In the genomic region with DNA sequence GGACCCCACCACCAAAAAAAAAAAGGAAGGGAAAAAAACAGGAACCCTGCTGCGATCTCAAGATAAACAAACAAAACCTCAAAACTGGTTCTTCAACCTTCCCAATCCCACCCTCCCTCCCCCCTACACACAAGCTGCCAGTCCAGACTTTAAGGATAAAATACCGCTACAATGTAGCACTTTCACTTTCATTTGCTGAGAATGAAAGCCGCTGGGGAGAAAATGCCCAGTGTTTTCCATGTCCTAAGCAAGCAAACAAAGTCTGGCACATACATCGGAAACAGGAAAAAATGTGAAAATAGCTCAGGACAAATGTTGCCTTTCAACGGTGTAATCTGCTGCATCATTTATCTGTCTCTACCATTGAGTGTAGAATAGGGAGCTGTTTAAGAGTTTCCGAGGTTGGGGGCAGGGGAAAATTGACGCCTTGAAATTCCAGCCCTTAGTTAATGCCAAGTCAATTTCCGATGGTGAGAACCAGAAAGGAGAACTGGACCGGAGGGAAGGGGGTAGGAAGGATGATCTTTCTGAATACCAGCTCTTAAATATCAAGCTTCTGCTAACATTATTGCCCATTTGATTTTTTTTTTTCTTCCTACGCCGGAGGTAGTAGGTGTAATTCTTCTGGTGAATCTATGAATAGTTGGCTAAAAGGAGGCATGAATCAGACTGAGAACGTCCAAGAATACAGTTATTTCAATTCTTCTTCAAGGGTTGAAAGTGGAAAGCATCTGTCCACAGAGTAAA, we compare ENCODE assay signal across 8 cellular contexts. TPM values are rescaled to one million over a fixed set of nuclear protein-coding genes. Genes with fewer than 3 reads are reported as not detected.
A peak's percentile ranks its signal among the peaks of the same experiment; 100 is the strongest.
DNase-seq lines count a peak whose midpoint lies in the region; ATAC-seq and TF ChIP-seq lines count a peak whose summit lies in the region.

No MANE protein-coding gene starts in this region.

- no peaks in the 10 kb centered on the region for H3K36me3 ChIP-seq in mucosa of descending colon (ENCODE audit: low read depth)
- no peaks in the 10 kb centered on the region for H3K36me3 ChIP-seq in vagina

- no peaks in the 10 kb centered on the region for H3K27me3 Mint-ChIP-seq in T-helper 17 cell

- intact Hi-C loops in mucosa of descending colon (cut with DNase I, micrococcal nuclease) (loop anchor here (2.0 to 10.0 kb wide), 5 partner anchors 380 to 848 kb away; no protein-coding TSS in a partner anchor), vagina (cut with DNase I) (loop anchor here (10.0 kb wide), 1 partner anchor 668 kb away; no protein-coding TSS in a partner anchor)

- H3K9me3 ChIP-seq in T-helper 17 cell (ENCODE audit: control insufficient read depth, low read length, poor library complexity, severe bottlenecking) (no peaks in the 10 kb centered on the region), mucosa of descending colon (no peaks in the 10 kb centered on the region), vagina (no peaks in the 10 kb centered on the region)

- ATAC-seq in T-helper 17 cell, result no peak
- peak; percentile 67 for ATAC-seq in mucosa of descending colon

- H3K27me3 ChIP-seq in vagina, result no peaks in the 10 kb centered on the region

- peak; percentile 82 for DNase-seq in DMS53 (lab: John Stamatoyannopoulos, UW)
- peak; percentile 73 for DNase-seq in HT-29 (ENCODE audit: low spot score)
- DNase-seq in T-helper 17 cell, result no peak
- peak; percentile 59 to 67 for DNase-seq in erythroblast (lab: John Stamatoyannopoulos, UW)
- DNase-seq in mucosa of descending colon, result peak in 1 of 3 donors; percentile 41
- DNase-seq in vagina (ENCODE audit: extremely low spot score in 2 of 2), result no peak
- DNase-seq in NK-92 treated with Interleukin-12 subunit alpha and Interleukin-12 subunit beta, amount 100 ng/mL, for 24 hours (lab: John Stamatoyannopoulos, UW), result no peak
- no peak for DNase-seq in activated CD8-positive, alpha-beta memory T cell treated with anti-CD3 and anti-CD28 coated beads for 24 hours

- no peaks in the 10 kb centered on the region for H3K36me3 Mint-ChIP-seq in T-helper 17 cell (ENCODE audit: low read depth)

- TF ChIP-seq POLR2A in erythroblast (IDR thresholded peaks at IDR 0.05; ENCODE audit: low read length) (no peak), vagina (IDR thresholded peaks at IDR 0.05) (no peak)

- no peak for TF ChIP-seq CTCF in mucosa of descending colon (IDR thresholded peaks at IDR 0.05)
- TF ChIP-seq CTCF in vagina (IDR thresholded peaks at IDR 0.05), result no peak

- H3K4me3 ChIP-seq in mucosa of descending colon (peak overlapping the region; percentile 2), vagina (peak overlapping the region; percentile 45)

- H3K4me3 Mint-ChIP-seq in T-helper 17 cell, result peak overlapping the region; percentile 98

- H3K4me1 Mint-ChIP-seq in T-helper 17 cell, result peaks cover 17% of the 10 kb centered on the region

- H3K4me1 ChIP-seq in mucosa of descending colon (ENCODE audit: low read depth), result peaks cover 17% of the 10 kb centered on the region
- H3K4me1 ChIP-seq in vagina, result peaks cover 17% of the 10 kb centered on the region

- peak overlapping the region; percentile 91 for H3K27ac ChIP-seq in vagina

- H3K27ac Mint-ChIP-seq in T-helper 17 cell, result peak overlapping the region; percentile 93

RNA-seq across cellular contexts. Expression of a gene that starts 1.2 kb away (rescaled TPM):
- 17.3 and 21.6 TPM in 2 replicates for total RNA-seq in HT-29 (2014; rRNA removed; shearing (Covaris generic))
- 1 to 10 TPM; 1.4 to 2.4 TPM for total RNA-seq in T-helper 17 cell
- total RNA-seq in mucosa of descending colon, result 1 to 10 TPM in 2 of 3 donors, under 1 TPM in 1; 0.69 to 3.6 (median 1.4) TPM
- total RNA-seq in vagina, result 1.5 TPM

Comparison
In these comparisons a context has a peak if more than half of its experiments do, and no peak if none do; other contexts are left out.
1. DNase-seq: peak in DMS53 (single experiment), HT-29 (single experiment) and erythroblast (2 of 2); none in T-helper 17 cell (0 of 3), vagina (0 of 2), NK-92 treated with Interleukin-12 subunit alpha and Interleukin-12 subunit beta, amount 100 ng/mL, for 24 hours (single experiment) and activated CD8-positive, alpha-beta memory T cell treated with anti-CD3 and anti-CD28 coated beads for 24 hours (single experiment).